ENCODE assay signal across 36 cellular contexts in genomic region chrX:146090732-146091131, GRCh38.
DNase-seq lines count a peak whose midpoint lies in the region; ATAC-seq, FAIRE-seq and TF ChIP-seq lines count a peak whose summit lies in the region.
"Had no signal": no experiment of that assay in that cellular context is flagged by ENCODE, and none has a peak within 500 bp of the region (broad histone marks: within the 10 kb centered on the region; RNA-seq: fewer than 3 reads in every experiment).

No MANE protein-coding gene starts in this region.

- H3K4me1 Mint-ChIP-seq in H9 (peaks cover 6 to 8% of the 10 kb centered on the region in 2 experiments; a peak in 2 of 4 replicates), astrocyte (ENCODE audit: low read depth, unreplicated experiment) (no peaks in the 10 kb centered on the region)
- H3K4me1 Mint-ChIP-seq: B cell; CD14-positive monocyte; CD4-positive, alpha-beta memory T cell; CD4-positive, CD25-positive, alpha-beta regulatory T cell; CD8-positive, alpha-beta memory T cell had no signal

- TF ChIP-seq EP300 in A549 (IDR thresholded peaks at IDR 0.05), result no peak

- no peaks in the 10 kb centered on the region for H3K79me1 ChIP-seq in H9 (ENCODE audit: insufficient read depth, low read depth, low read length, poor library complexity, severe bottlenecking)

- H2AFZ ChIP-seq in H9 (ENCODE audit: low read length), result no peak overlapping the region
- H2AFZ ChIP-seq in astrocyte (ENCODE audit: low read depth, low read length), result no peak overlapping the region

- H3K79me2 ChIP-seq in H9 (ENCODE audit: insufficient read depth, low read length) (no peaks in the 10 kb centered on the region), astrocyte (ENCODE audit: insufficient read depth, low read length) (no peaks in the 10 kb centered on the region)

- H3K23ac ChIP-seq in H9 (ENCODE audit: insufficient read length, low read depth, low read length), result no peak overlapping the region

- H3K36me3 ChIP-seq in HEK293 (ENCODE audit: control insufficient read depth in 2 of 2, insufficient read depth in 1 of 2, low read length in 2 of 2) (no peaks in the 10 kb centered on the region), astrocyte (ENCODE audit: insufficient read depth, low read length) (no peaks in the 10 kb centered on the region)
- H3K36me3 ChIP-seq: BE2C; BLaER1; BLaER1 treated with 17β-estradiol and CSF1 and Interleukin-3, amounts not matched to agents 10 nM and 100 nM had no signal

- H3K27me3 ChIP-seq in H9 (ENCODE audit: insufficient read depth, low read length) (no peaks in the 10 kb centered on the region), astrocyte (ENCODE audit: insufficient read depth, low read length) (no peaks in the 10 kb centered on the region)
- H3K27me3 ChIP-seq: BE2C had no signal

- H3K36me3 Mint-ChIP-seq in H9 (ENCODE audit: insufficient read depth in 1 of 3, low read depth in 3 of 3), result peaks cover 4 to 8% (median 6%) of the 10 kb centered on the region in 3 experiments; a peak in 5 of 7 replicates
- H3K36me3 Mint-ChIP-seq in astrocyte (ENCODE audit: low read depth, unreplicated experiment), result no peaks in the 10 kb centered on the region
- H3K36me3 Mint-ChIP-seq: CD14-positive monocyte; CD4-positive, alpha-beta memory T cell; CD4-positive, CD25-positive, alpha-beta regulatory T cell; CD8-positive, alpha-beta memory T cell; CD8-positive, alpha-beta T cell had no signal

- H3K18ac ChIP-seq in H9 (ENCODE audit: insufficient read length, low read depth, low read length), result no peak overlapping the region

- H3K27ac ChIP-seq in A549 (no peak overlapping the region), H9 (ENCODE audit: insufficient read length, low read depth, low read length) (no peak overlapping the region), HEK293 (ENCODE audit: extremely low read depth, low read depth, low read length) (no peak overlapping the region), astrocyte (ENCODE audit: low read depth, low read length) (no peak overlapping the region), caudate nucleus (ENCODE audit: low read depth, low read length) (no peak overlapping the region)
- H3K27ac ChIP-seq: 22Rv1; BLaER1; BLaER1 treated with 17β-estradiol and CSF1 and Interleukin-3, amounts not matched to agents 10 nM and 100 nM; C4-2B had no signal

- H3K4me3 ChIP-seq in A549, result no peak overlapping the region
- H3K4me3 ChIP-seq in HEK293 (ENCODE audit: low read depth, low read length), result no peak overlapping the region
- H3K4me3 ChIP-seq in astrocyte (ENCODE audit: insufficient read depth, low read depth, low read length), result no peak overlapping the region
- H3K4me3 ChIP-seq: BLaER1; BLaER1 treated with 17β-estradiol and CSF1 and Interleukin-3, amounts not matched to agents 10 nM and 100 nM had no signal

- H2BK120ac ChIP-seq in H9 (ENCODE audit: low read depth, low read length, poor library complexity, severe bottlenecking), result no peak overlapping the region

- WGBS in A549 (ENCODE audit: missing lambda C conversion rate), result 10% methylated on average over 1 of the region's 1 CpG
- WGBS in H9 (ENCODE audit: extremely low coverage, insufficient read length, low lambda C conversion rate), result no CpG with 5 or more reads among the region's 1 CpG

- H3K4me1 ChIP-seq in A549, result no peaks in the 10 kb centered on the region
- H3K4me1 ChIP-seq in H9 (ENCODE audit: insufficient read depth, low read length), result no peaks in the 10 kb centered on the region
- H3K4me1 ChIP-seq in HEK293 (ENCODE audit: control insufficient read depth, insufficient read depth, low read length), result no peaks in the 10 kb centered on the region
- no peaks in the 10 kb centered on the region for H3K4me1 ChIP-seq in astrocyte (ENCODE audit: insufficient read depth, low read length)
- H3K4me1 ChIP-seq: BE2C; BLaER1; BLaER1 treated with 17β-estradiol and CSF1 and Interleukin-3, amounts not matched to agents 10 nM and 100 nM; Caco-2 had no signal

- TF ChIP-seq RAD21 in A549 (conservative IDR thresholded peaks at IDR 0.05 in 1 of 2, IDR thresholded peaks at IDR 0.05 in 1 of 2), result no peak

- no peak overlapping the region for H4K5ac ChIP-seq in H9 (ENCODE audit: insufficient read length, low read depth, low read length)

- H2BK15ac ChIP-seq in H9 (ENCODE audit: low read depth, low read length), result no peak overlapping the region

- peak overlapping the region; percentile 32 for H2BK20ac ChIP-seq in H9 (ENCODE audit: low read depth, low read length, poor library complexity, severe bottlenecking)

- ATAC-seq in A549 (no peak), GM21825 (IDR thresholded peaks at IDR 0.05; ENCODE audit: unreplicated experiment) (no peak)
- ATAC-seq: CD8-positive, alpha-beta T cell had no signal

- no peak overlapping the region for H2BK5ac ChIP-seq in H9 (ENCODE audit: insufficient read length, low read length)

- H3T11ph ChIP-seq in H9 (ENCODE audit: low read length), result no peak overlapping the region

- H3K9me3 Mint-ChIP-seq in H9, result peaks cover 73 to 77% of the 10 kb centered on the region in 2 experiments
- H3K9me3 Mint-ChIP-seq in astrocyte (ENCODE audit: unreplicated experiment), result peaks cover 4% of the 10 kb centered on the region
- H3K9me3 Mint-ChIP-seq: CD4-positive, alpha-beta T cell; CD8-positive, alpha-beta T cell had no signal

- CTCF ChIA-PET in A549 (lab: Yijun Ruan, JAX) (no interaction called here), HEK293 (lab: Yijun Ruan, JAX) (no interaction called here)

- no peak overlapping the region for H4K91ac ChIP-seq in H9 (ENCODE audit: insufficient read length, low read depth, low read length)

- POLR2A ChIA-PET in A549 (lab: Yijun Ruan, JAX) (no interaction called here), HEK293 (lab: Yijun Ruan, JAX) (no interaction called here)

- no peak overlapping the region for H3K14ac ChIP-seq in H9 (ENCODE audit: insufficient read depth, low read length)

- H3K27me3 Mint-ChIP-seq in H9 (ENCODE audit: low read depth) (no peaks in the 10 kb centered on the region), astrocyte (ENCODE audit: low read depth, unreplicated experiment) (no peaks in the 10 kb centered on the region)
- H3K27me3 Mint-ChIP-seq: B cell; CD4-positive, alpha-beta memory T cell; CD4-positive, alpha-beta T cell; CD4-positive, CD25-positive, alpha-beta regulatory T cell had no signal

- H3K9ac ChIP-seq in H9 (ENCODE audit: extremely low read depth, insufficient read length, low read length) (no peak overlapping the region), astrocyte (ENCODE audit: low read length) (no peak overlapping the region)
- H3K9ac ChIP-seq: BLaER1; BLaER1 treated with 17β-estradiol and CSF1 and Interleukin-3, amounts not matched to agents 10 nM and 100 nM had no signal

- H4K20me1 ChIP-seq in H9 (ENCODE audit: control insufficient read depth, insufficient read depth, insufficient read length) (no peaks in the 10 kb centered on the region), astrocyte (ENCODE audit: insufficient read depth, low read length) (no peaks in the 10 kb centered on the region)
- H4K20me1 ChIP-seq: BLaER1 had no signal

- TF ChIP-seq POLR2A in A549 (IDR thresholded peaks at IDR 0.05; ENCODE audit: low read length), result no peak

- H3K9me3 ChIP-seq in A549 (no peaks in the 10 kb centered on the region), H9 (ENCODE audit: control insufficient read depth, low read depth, low read length) (peaks cover 30% of the 10 kb centered on the region), HEK293 (ENCODE audit: control insufficient read depth, insufficient read depth, low read depth, low read length) (no peaks in the 10 kb centered on the region; the same call in 1 of the 2 replicates), astrocyte (ENCODE audit: insufficient read depth, low read depth, low read length) (no peaks in the 10 kb centered on the region)
- H3K9me3 ChIP-seq: BE2C, BLaER1, Caco-2 had no signal

- H3K27ac Mint-ChIP-seq in H9 (no peak overlapping the region), astrocyte (ENCODE audit: unreplicated experiment) (no peak overlapping the region)
- H3K27ac Mint-ChIP-seq: B cell; CD14-positive monocyte; CD4-positive, alpha-beta memory T cell; CD4-positive, alpha-beta T cell; CD4-positive, CD25-positive, alpha-beta regulatory T cell; CD8-positive, alpha-beta memory T cell; CD8-positive, alpha-beta T cell had no signal

- no peak for DNase-seq in A549 (ENCODE audit: low read depth in 1 of 2, low spot score in 1 of 2)
- DNase-seq in H9, result no peak
- DNase-seq in astrocyte (ENCODE audit: low read depth), result no peak
- no peak for DNase-seq in NOMO-1 treated with dmso at 0.1 percent for 144 hours (lab: John Stamatoyannopoulos, UW; ENCODE audit: unreplicated experiment)
- no peak for DNase-seq in caudate nucleus (lab: John Stamatoyannopoulos, UW)
- DNase-seq in RKO (ENCODE audit: low spot score), result no peak
- DNase-seq: 8988T; ACHN; AML-193; BE2C; C1 segment of cervical spinal cord; Caco-2; Calu3; CD4-positive, alpha-beta memory T cell; CD4-positive, alpha-beta T cell; CD4-positive, CD25-positive, alpha-beta regulatory T cell; CD8-positive, alpha-beta memory T cell; CD8-positive, alpha-beta T cell; COR-L47; DMS 273 treated with DMSO at 0.1 percent for 48 hours; DMS153; DMS53; DMS79; DMS79 treated with DMSO at 0.1 percent for 48 hours; DND-41; EL had no signal

- TF ChIP-seq CTCF in A549 (IDR thresholded peaks at IDR 0.05) (no peak), H9 (conservative IDR thresholded peaks at IDR 0.05) (no peak), HEK293 (tag by site-specific recombination; IDR thresholded peaks at IDR 0.05) (no peak), astrocyte (IDR thresholded peaks at IDR 0.05; ENCODE audit: insufficient read depth, low read depth, low read length) (no peak)

- FAIRE-seq in A549 (lab: Jason Lieb, UNC) (no peak), astrocyte (lab: Jason Lieb, UNC) (peak; percentile 34)
- FAIRE-seq: A204.1, D721Med had no signal

- H3K4me2 ChIP-seq in A549, result no peak overlapping the region
- no peak overlapping the region for H3K4me2 ChIP-seq in H9 (ENCODE audit: insufficient read depth, insufficient read length, low read length)
- no peak overlapping the region for H3K4me2 ChIP-seq in astrocyte (ENCODE audit: low read length)
- H3K4me2 ChIP-seq: BLaER1; BLaER1 treated with 17β-estradiol and CSF1 and Interleukin-3, amounts not matched to agents 10 nM and 100 nM had no signal

- no peaks in the 10 kb centered on the region for H3K23me2 ChIP-seq in H9 (ENCODE audit: insufficient read length, low read depth, low read length, poor library complexity, severe bottlenecking)

- H3K4me3 Mint-ChIP-seq in H9 (no peak overlapping the region), astrocyte (ENCODE audit: unreplicated experiment) (no peak overlapping the region)
- H3K4me3 Mint-ChIP-seq: B cell; CD14-positive monocyte; CD4-positive, alpha-beta memory T cell; CD4-positive, alpha-beta T cell; CD4-positive, CD25-positive, alpha-beta regulatory T cell; CD8-positive, alpha-beta memory T cell; CD8-positive, alpha-beta T cell had no signal

- H4K8ac ChIP-seq in H9 (replicated peaks; ENCODE audit: insufficient read length, low read depth, low read length), result no peak overlapping the region

- H3K4ac ChIP-seq in H9 (ENCODE audit: low read depth, low read length), result no peak overlapping the region

- H2BK12ac ChIP-seq in H9 (ENCODE audit: insufficient read length, low read depth, low read length), result no peak overlapping the region

- H2AK5ac ChIP-seq in H9 (ENCODE audit: insufficient read length, low read length), result no peak overlapping the region

- no peak overlapping the region for H3K56ac ChIP-seq in H9 (ENCODE audit: insufficient read length, low read depth, low read length)

TF ChIP-seq in A549, 52 proteins besides CTCF, POLR2A, EP300 and RAD21 (continues in another document):
- peak; percentile 47 for TF ChIP-seq ZC3H11A (IDR thresholded peaks at IDR 0.05)
